In genomic region chr19:49443366-49444099, GRCh38 we compare ENCODE assay signal across 1 cellular context.
TF ChIP-seq lines count a peak whose summit lies in the region.

No MANE protein-coding gene starts in this region.

TF ChIP-seq in K562, 482 proteins besides CTCF, POLR2A, EP300 and RAD21 (continued from another document and continues in another):
- no peak for TF ChIP-seq ELK1 (CRISPR knock-in tag; IDR thresholded peaks at IDR 0.05)
- no peak for TF ChIP-seq SNIP1 (IDR thresholded peaks at IDR 0.05; ENCODE audit: low read depth)
- TF ChIP-seq ZNF778 (CRISPR knock-in tag; IDR thresholded peaks at IDR 0.05): no peak
- peak; percentile 28 for TF ChIP-seq PRDM10 (IDR thresholded peaks at IDR 0.05; ENCODE audit: partially characterized antibody)
- no peak for TF ChIP-seq KLF6 (CRISPR knock-in tag; IDR thresholded peaks at IDR 0.05; ENCODE audit: borderline replicate concordance)
- TF ChIP-seq ESRRA (IDR thresholded peaks at IDR 0.05; ENCODE audit: borderline replicate concordance, low read depth): peak; percentile 69; the same call in 1 of the 2 replicates
- peak; percentile 74; the same call in 1 of the 2 replicates for TF ChIP-seq ZBTB40 (IDR thresholded peaks at IDR 0.05)
- TF ChIP-seq ZBTB40 (CRISPR knock-in tag; IDR thresholded peaks at IDR 0.05): no peak
- TF ChIP-seq HSF4 (CRISPR knock-in tag; IDR thresholded peaks at IDR 0.05; ENCODE audit: borderline replicate concordance): no peak
- no peak for TF ChIP-seq NFATC3 (IDR thresholded peaks at IDR 0.05)
- TF ChIP-seq HMG20A (CRISPR knock-in tag; conservative IDR thresholded peaks at IDR 0.05): no peak
- TF ChIP-seq PTBP1 (IDR thresholded peaks at IDR 0.05; ENCODE audit: low read depth, low read length): no peak
- no peak for TF ChIP-seq MYBL2 (IDR thresholded peaks at IDR 0.05; ENCODE audit: low read depth)
- no peak for TF ChIP-seq MYBL2 (CRISPR knock-in tag; IDR thresholded peaks at IDR 0.05; ENCODE audit: borderline replicate concordance)
- TF ChIP-seq NR2C2 (CRISPR knock-in tag; IDR thresholded peaks at IDR 0.05): peak; percentile 71; the same call in 1 of the 2 replicates
- peak; percentile 77 for TF ChIP-seq NR2C2 (tag; IDR thresholded peaks at IDR 0.05)
- no peak; the same call in 1 of the 2 replicates for TF ChIP-seq RREB1 (CRISPR knock-in tag; IDR thresholded peaks at IDR 0.05)
- no peak; the same call in 1 of the 2 replicates for TF ChIP-seq ARID4B (CRISPR knock-in tag; IDR thresholded peaks at IDR 0.05)
- TF ChIP-seq NBN (IDR thresholded peaks at IDR 0.05; ENCODE audit: low read depth): peak; percentile 47; the same call in 1 of the 2 replicates
- TF ChIP-seq GTF2B (IDR thresholded peaks at IDR 0.05; ENCODE audit: extremely low read depth, insufficient read length): no peak
- TF ChIP-seq HES1 (IDR thresholded peaks at IDR 0.05; ENCODE audit: low read depth): no peak
- TF ChIP-seq SPI1 (IDR thresholded peaks at IDR 0.05; ENCODE audit: borderline replicate concordance, low read depth, low read length): peak; percentile 25; the same call in 1 of the 2 replicates
- TF ChIP-seq ZBED1 (IDR thresholded peaks at IDR 0.05): no peak
- TF ChIP-seq DLX4 (CRISPR knock-in tag; IDR thresholded peaks at IDR 0.05): no peak
- no peak for TF ChIP-seq CCAR2 (IDR thresholded peaks at IDR 0.05; ENCODE audit: low read depth, low read length)
- TF ChIP-seq RFX5 (IDR thresholded peaks at IDR 0.05; ENCODE audit: low read depth, low read length): no peak
- TF ChIP-seq ZNF197 (CRISPR knock-in tag; IDR thresholded peaks at IDR 0.05; ENCODE audit: low read depth): peak; percentile 96
